In genomic region chr17:4635823-4636375, GRCh38 we compare ENCODE assay signal across 9 cellular contexts. TPM values are rescaled to one million over a fixed set of nuclear protein-coding genes. Genes with fewer than 3 reads are reported as not detected.
A peak's percentile ranks its signal among the peaks of the same experiment; 100 is the strongest.
DNase-seq lines count a peak whose midpoint lies in the region; FAIRE-seq and TF ChIP-seq lines count a peak whose summit lies in the region.
"Had no signal": no experiment of that assay in that cellular context is flagged by ENCODE, and none has a peak within 500 bp of the region (broad histone marks: within the 10 kb centered on the region; RNA-seq: fewer than 3 reads in every experiment).

No MANE protein-coding gene starts in this region.

- peak overlapping the region; percentile 26 for H3K4me3 ChIP-seq in GM12875 (ENCODE audit: low read depth, low read length)
- peak overlapping the region; percentile 15 for H3K4me3 ChIP-seq in iPS-18a (ENCODE audit: low read length)
- H3K4me3 ChIP-seq: SJCRH30 had no signal

- DNase-seq in GM20000 (ENCODE audit: low spot score) (peak; percentile 75), NCI-H1105 (lab: John Stamatoyannopoulos, UW) (peak; percentile 26), H4 (ENCODE audit: low spot score) (no peak), RCC 7860 (ENCODE audit: low spot score) (no peak), DMS153 (lab: John Stamatoyannopoulos, UW) (no peak)
- DNase-seq in NK-92 treated with Interleukin-12 subunit alpha and Interleukin-12 subunit beta, amount 100 ng/mL, for 24 hours (lab: John Stamatoyannopoulos, UW), result no peak

- H3K9ac ChIP-seq in iPS-18a (ENCODE audit: low read length), result no peak overlapping the region

- peaks cover 52% of the 10 kb centered on the region for H3K27me3 ChIP-seq in iPS-18a (ENCODE audit: control insufficient read depth, insufficient read depth, low read length)
- H3K27me3 ChIP-seq: SJCRH30 had no signal

- no peak overlapping the region for H3K27ac ChIP-seq in iPS-18a (ENCODE audit: low read length)
- H3K27ac ChIP-seq: SJCRH30 had no signal

- H3K36me3 ChIP-seq in iPS-18a (ENCODE audit: control insufficient read depth, low read depth, low read length), result no peaks in the 10 kb centered on the region
- H3K36me3 ChIP-seq: SJCRH30 had no signal

- H3K9me3 ChIP-seq in iPS-18a (ENCODE audit: control insufficient read depth, low read depth, low read length), result no peaks in the 10 kb centered on the region
- H3K9me3 ChIP-seq: SJCRH30 had no signal

- no peak for TF ChIP-seq CTCF in GM12875 (IDR thresholded peaks at IDR 0.05; ENCODE audit: borderline replicate concordance, insufficient read depth, low read depth, low read length)
- TF ChIP-seq CTCF in GM20000 (IDR thresholded peaks at IDR 0.05; ENCODE audit: extremely low read depth, missing control alignments), result no peak

- H3K4me1 ChIP-seq in iPS-18a (ENCODE audit: control insufficient read depth, low read depth, low read length), result peaks cover 9% of the 10 kb centered on the region
- H3K4me1 ChIP-seq: SJCRH30 had no signal

- no peak for FAIRE-seq in RCC 7860 (lab: Jason Lieb, UNC)

RNA-seq across cellular contexts. Expression of gene ALOX15, which starts 5.6 kb away (rescaled TPM):
- total RNA-seq in H4 (2014; rRNA removed; shearing (Covaris generic)), result not detected in 2 replicates

RNA-seq across cellular contexts. Expression of gene SMTNL2, which starts 51.6 kb away (rescaled TPM):
- total RNA-seq in H4 (2014; rRNA removed; shearing (Covaris generic)), result 0.08 TPM in 1 of 2 replicates, not detected in the other
- total RNA-seq: SJCRH30 had no signal

Comparison
In these comparisons a context has a peak if more than half of its experiments do, and no peak if none do; other contexts are left out.
1. DNase-seq: peak in GM20000 (single experiment) and NCI-H1105 (single experiment); none in H4 (single experiment), NK-92 treated with Interleukin-12 subunit alpha and Interleukin-12 subunit beta, amount 100 ng/mL, for 24 hours (single experiment), RCC 7860 (single experiment) and DMS153 (single experiment).